1 cellular context compared by ENCODE assay signal in the genomic region with DNA sequence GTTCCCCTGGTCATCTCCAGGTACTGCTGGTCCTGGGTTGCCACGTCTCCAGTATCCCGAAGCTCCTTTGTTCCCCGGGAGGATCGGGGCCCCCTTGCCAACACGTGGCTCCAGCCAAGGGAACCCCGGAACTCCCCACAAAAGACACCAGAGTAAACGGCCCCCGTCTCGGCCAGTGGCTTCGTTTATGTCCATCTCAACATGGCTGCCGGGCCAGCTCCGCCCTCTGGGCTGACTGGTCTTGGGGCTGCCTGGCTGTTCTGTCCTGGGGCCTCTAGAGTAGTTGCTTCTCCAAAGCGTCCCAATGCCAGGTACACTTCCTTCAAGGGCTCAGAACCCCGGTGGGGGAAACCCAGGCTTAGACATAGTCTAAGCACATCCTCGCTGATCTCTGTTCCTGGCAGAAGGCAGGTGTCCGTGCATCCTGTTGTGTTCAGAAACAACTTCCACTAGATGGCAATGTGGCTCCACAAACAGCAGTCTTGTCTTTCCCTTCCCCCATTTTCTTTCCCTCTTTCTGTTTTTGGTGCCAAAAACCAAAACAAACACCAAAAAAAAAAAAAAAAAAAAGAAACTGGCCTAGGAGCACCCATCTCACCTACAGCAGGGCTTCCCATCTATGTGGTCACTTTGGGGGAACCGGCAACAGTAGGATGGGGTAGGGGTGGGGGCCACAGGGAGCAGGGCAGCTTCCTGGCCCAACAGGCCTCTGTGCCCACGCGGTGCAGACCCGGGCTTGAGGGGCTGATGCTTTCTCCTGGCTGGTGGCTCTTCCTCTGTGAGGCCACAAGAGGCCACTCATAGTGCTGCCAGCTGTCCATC.
TF ChIP-seq lines count a peak whose summit lies in the region.

No MANE protein-coding gene starts in this region.

TF ChIP-seq in HEK293, 187 proteins besides CTCF, POLR2A, EP300 and RAD21 (continued from another document):
- TF ChIP-seq, protein P1, sequence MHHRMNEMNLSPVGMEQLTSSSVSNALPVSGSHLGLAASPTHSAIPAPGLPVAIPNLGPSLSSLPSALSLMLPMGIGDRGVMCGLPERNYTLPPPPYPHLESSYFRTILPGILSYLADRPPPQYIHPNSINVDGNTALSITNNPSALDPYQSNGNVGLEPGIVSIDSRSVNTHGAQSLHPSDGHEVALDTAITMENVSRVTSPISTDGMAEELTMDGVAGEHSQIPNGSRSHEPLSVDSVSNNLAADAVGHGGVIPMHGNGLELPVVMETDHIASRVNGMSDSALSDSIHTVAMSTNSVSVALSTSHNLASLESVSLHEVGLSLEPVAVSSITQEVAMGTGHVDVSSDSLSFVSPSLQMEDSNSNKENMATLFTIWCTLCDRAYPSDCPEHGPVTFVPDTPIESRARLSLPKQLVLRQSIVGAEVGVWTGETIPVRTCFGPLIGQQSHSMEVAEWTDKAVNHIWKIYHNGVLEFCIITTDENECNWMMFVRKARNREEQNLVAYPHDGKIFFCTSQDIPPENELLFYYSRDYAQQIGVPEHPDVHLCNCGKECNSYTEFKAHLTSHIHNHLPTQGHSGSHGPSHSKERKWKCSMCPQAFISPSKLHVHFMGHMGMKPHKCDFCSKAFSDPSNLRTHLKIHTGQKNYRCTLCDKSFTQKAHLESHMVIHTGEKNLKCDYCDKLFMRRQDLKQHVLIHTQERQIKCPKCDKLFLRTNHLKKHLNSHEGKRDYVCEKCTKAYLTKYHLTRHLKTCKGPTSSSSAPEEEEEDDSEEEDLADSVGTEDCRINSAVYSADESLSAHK (tag by site-specific recombination; IDR thresholded peaks at IDR 0.05) = no peak
- TF ChIP-seq ZNF747 (tag by site-specific recombination; IDR thresholded peaks at IDR 0.05) (no peak), ZSCAN16 (tag by site-specific recombination; IDR thresholded peaks at IDR 0.05) (no peak), ZBTB20 (tag by site-specific recombination; IDR thresholded peaks at IDR 0.05) (peak; percentile 79), SETDB1 (IDR thresholded peaks at IDR 0.05; ENCODE audit: insufficient read length, low read length) (peak; percentile 23), ZNF248 (tag by site-specific recombination; IDR thresholded peaks at IDR 0.05) (no peak), ZNF302 (tag by site-specific recombination; IDR thresholded peaks at IDR 0.05; ENCODE audit: low read depth) (no peak)
- TF ChIP-seq, protein P2, sequence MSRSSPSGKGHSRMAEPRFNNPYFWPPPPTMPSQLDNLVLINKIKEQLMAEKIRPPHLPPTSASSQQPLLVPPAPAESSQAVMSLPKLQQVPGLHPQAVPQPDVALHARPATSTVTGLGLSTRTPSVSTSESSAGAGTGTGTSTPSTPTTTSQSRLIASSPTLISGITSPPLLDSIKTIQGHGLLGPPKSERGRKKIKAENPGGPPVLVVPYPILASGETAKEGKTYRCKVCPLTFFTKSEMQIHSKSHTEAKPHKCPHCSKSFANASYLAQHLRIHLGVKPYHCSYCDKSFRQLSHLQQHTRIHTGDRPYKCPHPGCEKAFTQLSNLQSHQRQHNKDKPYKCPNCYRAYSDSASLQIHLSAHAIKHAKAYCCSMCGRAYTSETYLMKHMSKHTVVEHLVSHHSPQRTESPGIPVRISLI (tag by site-specific recombination; IDR thresholded peaks at IDR 0.05) = 0 out of 2 replicates have a peak, but pooled peaks have one; percentile 24
